ENCODE assay signal across 8 cellular contexts in genomic region chr13:73000027-73000674, GRCh38. TPM values are rescaled to one million over a fixed set of nuclear protein-coding genes. Genes with fewer than 3 reads are reported as not detected.
DNase-seq lines count a peak whose midpoint lies in the region; ATAC-seq and TF ChIP-seq lines count a peak whose summit lies in the region.

No MANE protein-coding gene starts in this region.

- intact Hi-C loops in activated T-helper 1 cell treated with anti-CD3 and anti-CD28 coated beads, Interleukin-12 subunit alpha, Interleukin-12 subunit beta, Interleukin-2, Interleukin-4 antibody, amounts not matched to agents 30 ng/mL and 10 ng/mL and 1 ng/mL, durations not matched to agents 14 hours and 24 hours and 36 hours (cut with micrococcal nuclease): no loop called here
- intact Hi-C loops in transverse colon (cut with DNase I; ENCODE audit: low total_unique reads): no loop called here

- no peaks in the 10 kb centered on the region for H4K20me1 ChIP-seq in DND-41 (ENCODE audit: insufficient read depth, low read length)

- H3K4me1 ChIP-seq in DND-41 (ENCODE audit: insufficient read depth, low read length) (no peaks in the 10 kb centered on the region), transverse colon (peaks cover 0 to 7% (median 0%) of the 10 kb centered on the region in 4 donors)

- H3K4me2 ChIP-seq in DND-41 (ENCODE audit: insufficient read depth, low read length): no peak overlapping the region

- peaks cover 7% of the 10 kb centered on the region for H3K36me3 Mint-ChIP-seq in activated T-helper 1 cell treated with anti-CD3 and anti-CD28 coated beads, Interleukin-12 subunit alpha, Interleukin-12 subunit beta, Interleukin-2, Interleukin-4 antibody, amounts not matched to agents 30 ng/mL and 10 ng/mL and 1 ng/mL, durations not matched to agents 14 hours and 24 hours and 36 hours (ENCODE audit: low read depth)

- H3K4me1 Mint-ChIP-seq in activated T-helper 1 cell treated with anti-CD3 and anti-CD28 coated beads, Interleukin-12 subunit alpha, Interleukin-12 subunit beta, Interleukin-2, Interleukin-4 antibody, amounts not matched to agents 30 ng/mL and 10 ng/mL and 1 ng/mL, durations not matched to agents 14 hours and 24 hours and 36 hours (ENCODE audit: low read depth): peaks cover 12% of the 10 kb centered on the region

- H3K4me3 ChIP-seq in DND-41 (ENCODE audit: low read depth in 1 of 2, low read length in 2 of 2) (no peak overlapping the region), transverse colon (no peak overlapping the region)

- H3K9me3 ChIP-seq in DND-41 (ENCODE audit: insufficient read depth, low read length, severe bottlenecking) (no peaks in the 10 kb centered on the region), transverse colon (no peaks in the 10 kb centered on the region)

- no peak overlapping the region for H3K9ac ChIP-seq in DND-41 (ENCODE audit: low read depth, low read length)

- H3K9me3 Mint-ChIP-seq in activated T-helper 1 cell treated with anti-CD3 and anti-CD28 coated beads, Interleukin-12 subunit alpha, Interleukin-12 subunit beta, Interleukin-2, Interleukin-4 antibody, amounts not matched to agents 30 ng/mL and 10 ng/mL and 1 ng/mL, durations not matched to agents 14 hours and 24 hours and 36 hours: no peaks in the 10 kb centered on the region

- DNase-seq in DND-41 (no peak), pulmonary artery endothelial cell (ENCODE audit: low read depth, low spot score) (peak; percentile 63), transverse colon (no peak), foreskin melanocyte (no peak)
- no peak for DNase-seq in activated T-helper 1 cell treated with anti-CD3 and anti-CD28 coated beads, Interleukin-12 subunit alpha, Interleukin-12 subunit beta, Interleukin-2, Interleukin-4 antibody, amounts not matched to agents 30 ng/mL and 10 ng/mL and 1 ng/mL, durations not matched to agents 14 hours and 24 hours and 36 hours (ENCODE audit: low spot score)
- DNase-seq in activated naive CD4-positive, alpha-beta T cell (lab: John Stamatoyannopoulos, UW): no peak

- H3K27ac ChIP-seq in DND-41 (ENCODE audit: low read length) (no peak overlapping the region), transverse colon (no peak overlapping the region)

- TF ChIP-seq EP300 in transverse colon (IDR thresholded peaks at IDR 0.05; ENCODE audit: low read depth): no peak

- H3K27me3 Mint-ChIP-seq in activated T-helper 1 cell treated with anti-CD3 and anti-CD28 coated beads, Interleukin-12 subunit alpha, Interleukin-12 subunit beta, Interleukin-2, Interleukin-4 antibody, amounts not matched to agents 30 ng/mL and 10 ng/mL and 1 ng/mL, durations not matched to agents 14 hours and 24 hours and 36 hours (ENCODE audit: insufficient read depth): no peaks in the 10 kb centered on the region

- no peak overlapping the region for H2AFZ ChIP-seq in DND-41 (ENCODE audit: low read depth, low read length)

- peaks cover 22% of the 10 kb centered on the region; the same call in 1 of the 2 replicates for H3K36me3 ChIP-seq in DND-41 (ENCODE audit: insufficient read depth, low read length)
- no peaks in the 10 kb centered on the region for H3K36me3 ChIP-seq in transverse colon

- peak overlapping the region; percentile 53 for H3K27ac Mint-ChIP-seq in activated T-helper 1 cell treated with anti-CD3 and anti-CD28 coated beads, Interleukin-12 subunit alpha, Interleukin-12 subunit beta, Interleukin-2, Interleukin-4 antibody, amounts not matched to agents 30 ng/mL and 10 ng/mL and 1 ng/mL, durations not matched to agents 14 hours and 24 hours and 36 hours

- no peaks in the 10 kb centered on the region for H3K79me2 ChIP-seq in DND-41 (ENCODE audit: insufficient read depth, low read length)

- TF ChIP-seq POLR2A in transverse colon (IDR thresholded peaks at IDR 0.05): no peak

- TF ChIP-seq CTCF in DND-41 (IDR thresholded peaks at IDR 0.05; ENCODE audit: borderline replicate concordance, extremely low read depth, low read length, poor library complexity, severe bottlenecking): no peak
- TF ChIP-seq CTCF in transverse colon (IDR thresholded peaks at IDR 0.05): no peak

- 64 to 78% methylated on average over 3 to 4 of the region's 4 CpGs for WGBS in transverse colon (ENCODE audit: low coverage in 1 of 2), 2 donors

- H3K4me3 Mint-ChIP-seq in activated T-helper 1 cell treated with anti-CD3 and anti-CD28 coated beads, Interleukin-12 subunit alpha, Interleukin-12 subunit beta, Interleukin-2, Interleukin-4 antibody, amounts not matched to agents 30 ng/mL and 10 ng/mL and 1 ng/mL, durations not matched to agents 14 hours and 24 hours and 36 hours: no peak overlapping the region

- no peaks in the 10 kb centered on the region for H3K27me3 ChIP-seq in DND-41 (ENCODE audit: insufficient read depth, low read length, poor library complexity)
- no peaks in the 10 kb centered on the region for H3K27me3 ChIP-seq in transverse colon

- in situ Hi-C loops in transverse colon (cut with MboI; ENCODE audit: low pct_ligation_motif_present in 1 of 4, low pct_unique_long_range_greater_than_20kb in 1 of 4, low sequenced_read_pairs in 3 of 4): no loop called here

- ATAC-seq in DND-41 (ENCODE audit: insufficient read depth, low read depth): 0 out of 3 replicates have a peak, but pooled peaks have one; percentile 33
- ATAC-seq in GM19452 (IDR thresholded peaks at IDR 0.05; ENCODE audit: unreplicated experiment): peak; percentile 68
- ATAC-seq in HG03558 (IDR thresholded peaks at IDR 0.05; ENCODE audit: extremely low read depth, unreplicated experiment): peak; percentile 80

RNA-seq across cellular contexts. Expression of gene KLF5, which starts 58.7 kb away (rescaled TPM):
- 2.4 and 2.5 TPM in 2 replicates for total RNA-seq in activated T-helper 1 cell treated with anti-CD3 and anti-CD28 coated beads, Interleukin-12 subunit alpha, Interleukin-12 subunit beta, Interleukin-2, Interleukin-4 antibody, amounts not matched to agents 30 ng/mL and 10 ng/mL and 1 ng/mL, durations not matched to agents 14 hours and 24 hours and 36 hours
- 0.40 and 0.42 TPM in 2 replicates for total RNA-seq in pulmonary artery endothelial cell
- total RNA-seq in transverse colon: 100 to 1,000 TPM; 192 to 334 (median 270) TPM

Comparison
In these comparisons a context has a peak if more than half of its experiments do, and no peak if none do; other contexts are left out.
1. RNA of gene KLF5, which starts 58.7 kb away (total RNA-seq): 192 to 334 TPM in transverse colon; 2.4 to 2.5 TPM in activated T-helper 1 cell treated with anti-CD3 and anti-CD28 coated beads, Interleukin-12 subunit alpha, Interleukin-12 subunit beta, Interleukin-2, Interleukin-4 antibody, amounts not matched to agents 30 ng/mL and 10 ng/mL and 1 ng/mL, durations not matched to agents 14 hours and 24 hours and 36 hours and 0.40 to 0.42 TPM in pulmonary artery endothelial cell; every median in the first group is over 10 times any median in the second.
2. Peak in every context shown above with its lines, with median percentiles within 50 percentile points of each other: ATAC-seq.